In genomic region chrX:144791298-144791697, GRCh38 we compare ENCODE assay signal across 17 cellular contexts.
"Had no signal": no experiment of that assay in that cellular context is flagged by ENCODE, and none has a peak within 500 bp of the region (broad histone marks: within the 10 kb centered on the region; RNA-seq: fewer than 3 reads in every experiment).

No MANE protein-coding gene starts in this region.

- H3K4me1 ChIP-seq: gastrocnemius medialis, heart left ventricle, pancreas, uterus had no signal

- ATAC-seq: gastrocnemius medialis; heart left ventricle; mucosa of descending colon; naive thymus-derived CD4-positive, alpha-beta T cell; pancreas had no signal

- H3K36me3 ChIP-seq: cardiac muscle cell, gastrocnemius medialis, heart left ventricle, pancreas, thoracic aorta, uterus had no signal

- H3K9me3 ChIP-seq: thoracic aorta, uterus had no signal

- FAIRE-seq: colon, pancreas had no signal

- H3K4me3 ChIP-seq: cardiac muscle cell, gastrocnemius medialis, heart left ventricle, mucosa of descending colon, pancreas, thoracic aorta, uterus had no signal

- DNase-seq: activated CD4-positive, alpha-beta T cell treated with anti-CD3 and anti-CD28 coated beads for 1 hour; activated CD4-positive, alpha-beta T cell treated with anti-CD3 and anti-CD28 coated beads, Interleukin-2, amount 50 U/mL, for 48 hours; activated naive CD4-positive, alpha-beta T cell treated with anti-CD3 and anti-CD28 coated beads, Interleukin-2, amount 10 ng/mL, durations not matched to agents 7 days and 5 days; activated T-cell treated with anti-CD3 and anti-CD28 coated beads, Interleukin-2, amount 50 U/mL, for 1 hour; gastrocnemius medialis; heart left ventricle; mucosa of descending colon; naive thymus-derived CD4-positive, alpha-beta T cell; pancreas; stimulated activated CD4-positive, alpha-beta T cell treated with anti-CD3 and anti-CD28 coated beads, Interleukin-1b, Interleukin-23, amount 100 ng/mL, for 48 hours; T-helper 1 cell; T1000; uterus had no signal

- H3K27me3 ChIP-seq: cardiac muscle cell, gastrocnemius medialis, heart left ventricle, pancreas, uterus had no signal

- H3K27ac ChIP-seq: cardiac muscle cell, gastrocnemius medialis, heart left ventricle, pancreas, thoracic aorta, uterus, VCaP had no signal
